ENCODE assay signal across 8 cellular contexts in genomic region chr19:13953021-13953531, GRCh38. TPM values are rescaled to one million over a fixed set of nuclear protein-coding genes. Genes with fewer than 3 reads are reported as not detected.
DNase-seq lines count a peak whose midpoint lies in the region; ATAC-seq and TF ChIP-seq lines count a peak whose summit lies in the region.

No MANE protein-coding gene starts in this region.

- peak overlapping the region; percentile 97 for H3K27ac Mint-ChIP-seq in central memory CD8-positive, alpha-beta T cell (ENCODE audit: low read depth)

- intact Hi-C loops in stomach (cut with DNase I; ENCODE audit: low total_unique reads) = no loop called here

- H3K9me3 ChIP-seq in stomach = no peaks in the 10 kb centered on the region

- H3K36me3 ChIP-seq in stomach = peaks cover 25 to 40% (median 39%) of the 10 kb centered on the region in 4 donors

- no peaks in the 10 kb centered on the region for H3K27me3 Mint-ChIP-seq in central memory CD8-positive, alpha-beta T cell

- peak overlapping the region; percentile 97 for H3K4me3 Mint-ChIP-seq in central memory CD8-positive, alpha-beta T cell

- peak; percentile 51 for DNase-seq in Daoy (ENCODE audit: low read depth)
- DNase-seq in NB4 (ENCODE audit: low read depth) = peak; percentile 31
- peak in 1 of 2 donors; percentile 15 for DNase-seq in central memory CD8-positive, alpha-beta T cell (ENCODE audit: low spot score in 2 of 2)
- peak; percentile 17 for DNase-seq in kidney glomerular epithelial cell (lab: John Stamatoyannopoulos, UW)
- DNase-seq in stomach = peak; percentile 36
- DNase-seq in GOT3 (lab: John Stamatoyannopoulos, UW) = no peak
- DNase-seq in NCI-H446 treated with DMSO at 0.1 percent for 48 hours (lab: John Stamatoyannopoulos, UW) = no peak

- H3K4me1 ChIP-seq in stomach = peaks cover 11 to 24% (median 20%) of the 10 kb centered on the region in 4 donors

- 0 to 7% (median 4%) methylated on average over 5 to 10 of the region's 10 CpGs for WGBS in stomach, 5 donors

- no peaks in the 10 kb centered on the region for H3K9me3 Mint-ChIP-seq in central memory CD8-positive, alpha-beta T cell

- peaks cover 19% of the 10 kb centered on the region for H3K36me3 Mint-ChIP-seq in central memory CD8-positive, alpha-beta T cell (ENCODE audit: insufficient read depth)

- ATAC-seq in central memory CD8-positive, alpha-beta T cell (replicated peaks; ENCODE audit: extremely low read depth, poor library complexity, severe bottlenecking) = no peak
- ATAC-seq in HG02981 (IDR thresholded peaks at IDR 0.05; ENCODE audit: unreplicated experiment) = no peak

- peaks cover 23% of the 10 kb centered on the region for H3K4me1 Mint-ChIP-seq in central memory CD8-positive, alpha-beta T cell

- H3K27ac ChIP-seq in stomach = peak overlapping the region in 4 of 5 donors; percentile 80 to 92 (median 88)

- TF ChIP-seq EP300 in stomach (IDR thresholded peaks at IDR 0.05) = no peak

- TF ChIP-seq POLR2A in NB4 (IDR thresholded peaks at IDR 0.05; ENCODE audit: extremely low read depth, insufficient read length) (no peak), stomach (IDR thresholded peaks at IDR 0.05) (no peak)

- H3K4me3 ChIP-seq in NB4 (ENCODE audit: low read depth, low read length) (peak overlapping the region; percentile 79), stomach (peak overlapping the region; percentile 70 to 97 (median 92))

- TF ChIP-seq CTCF in NB4 (IDR thresholded peaks at IDR 0.05; ENCODE audit: low read depth, low read length) (no peak), stomach (IDR thresholded peaks at IDR 0.05) (no peak)

- H3K27me3 ChIP-seq in stomach = no peaks in the 10 kb centered on the region

RNA-seq across cellular contexts. Expression of gene DCAF15, which starts 0.8 kb away (rescaled TPM):
- total RNA-seq in Daoy (2014; rRNA removed; shearing (Covaris generic)) = 29.4 and 40.5 TPM in 2 replicates
- total RNA-seq in stomach = 10 to 100 TPM in 2 of 5 donors, 1 to 10 TPM in 3; 7.1 to 37.3 (median 9.8) TPM
- polyA plus RNA-seq in stomach = 10 to 100 TPM; 21.2 to 32.9 (median 31.3) TPM

RNA-seq across cellular contexts. Expression of gene PODNL1, which starts 14.9 kb away (rescaled TPM):
- not detected in 2 replicates for total RNA-seq in Daoy (2014; rRNA removed; shearing (Covaris generic))
- total RNA-seq in stomach = not detected
- 1 to 10 TPM in 2 of 3 donors, under 1 TPM in 1; 0.92 to 3.4 (median 1.3) TPM for polyA plus RNA-seq in stomach

RNA-seq across cellular contexts. Expression of gene CC2D1A, which starts 47.1 kb away (rescaled TPM):
- 17.8 and 22.7 TPM in 2 replicates for total RNA-seq in Daoy (2014; rRNA removed; shearing (Covaris generic))
- 100 to 1,000 TPM in 1 of 5 donors, 10 to 100 TPM in 4; 24.8 to 381 (median 49.6) TPM for total RNA-seq in stomach
- 10 to 100 TPM; 28.0 to 38.8 (median 38.2) TPM for polyA plus RNA-seq in stomach

RNA-seq across cellular contexts. Expression of gene BRME1, which starts 47.2 kb away (rescaled TPM):
- 2.1 and 7.9 TPM in 2 replicates for total RNA-seq in Daoy (2014; rRNA removed; shearing (Covaris generic))
- total RNA-seq in stomach = 10 to 100 TPM in 1 of 5 donors, 1 to 10 TPM in 2, under 1 TPM in 1, not detected in 1; 0.87 to 14.3 (median 1.8) TPM
- 1 to 10 TPM; 1.7 to 5.8 (median 3.7) TPM for polyA plus RNA-seq in stomach

RNA-seq across cellular contexts. Expression of gene RFX1, which starts 53.0 kb away (rescaled TPM):
- total RNA-seq in Daoy (2014; rRNA removed; shearing (Covaris generic)) = 1.3 and 1.4 TPM in 2 replicates
- total RNA-seq in stomach = 10 to 100 TPM in 1 of 5 donors, 1 to 10 TPM in 3, under 1 TPM in 1; 0.58 to 27.2 (median 2.6) TPM
- 1 to 10 TPM; 3.1 to 6.0 (median 3.6) TPM for polyA plus RNA-seq in stomach

Comparison
In these comparisons a context has a peak if more than half of its experiments do, and no peak if none do; other contexts are left out.
1. DNase-seq: peak in Daoy (single experiment), NB4 (single experiment), kidney glomerular epithelial cell (single experiment) and stomach (single experiment); none in GOT3 (single experiment) and NCI-H446 treated with DMSO at 0.1 percent for 48 hours (single experiment).